Comparison of ENCODE assay signal across 8 cellular contexts in the genomic region with DNA sequence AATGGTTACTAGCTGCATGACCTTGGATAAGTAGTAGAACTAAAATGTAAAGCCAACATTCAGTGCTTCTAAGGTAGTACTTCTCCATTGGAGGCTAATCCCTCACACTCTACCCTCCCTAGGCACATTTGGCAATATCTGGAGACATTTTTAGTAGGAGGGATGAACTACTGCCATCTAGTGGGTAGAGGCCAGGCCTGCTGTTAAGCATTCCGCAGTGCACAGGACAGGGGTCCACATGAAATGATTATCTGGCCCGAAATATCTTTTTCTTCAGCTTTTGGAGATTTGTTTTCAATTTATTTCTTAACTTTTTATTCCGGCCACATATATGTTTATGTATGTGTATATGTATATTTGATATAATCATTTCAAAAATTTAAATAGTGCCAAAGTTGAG. TPM values are rescaled to one million over a fixed set of nuclear protein-coding genes. Genes with fewer than 3 reads are reported as not detected.
DNase-seq lines count a peak whose midpoint lies in the region; ATAC-seq and TF ChIP-seq lines count a peak whose summit lies in the region.
"Had no signal": no experiment of that assay in that cellular context is flagged by ENCODE, and none has a peak within 500 bp of the region (broad histone marks: within the 10 kb centered on the region; RNA-seq: fewer than 3 reads in every experiment).

No MANE protein-coding gene starts in this region.

- in situ Hi-C loops in astrocyte of the cerebellum (cut with HindIII; ENCODE audit: low sequenced_read_pairs): no loop called here

- no peak overlapping the region for H3K4me3 ChIP-seq in astrocyte of the cerebellum (ENCODE audit: low read depth, low read length)

- TF ChIP-seq CTCF in astrocyte of the cerebellum (IDR thresholded peaks at IDR 0.05; ENCODE audit: low read depth, low read length, missing control alignments): peak; percentile 70

- peak; percentile 18 for DNase-seq in LHCN-M2 (ENCODE audit: low read depth)
- DNase-seq in astrocyte of the cerebellum (ENCODE audit: low read depth): no peak
- DNase-seq in medulla oblongata (ENCODE audit: extremely low spot score): peak; percentile 54
- no peak for DNase-seq in NCI-H510A treated with DMSO at 0.1 percent for 48 hours (lab: John Stamatoyannopoulos, UW)
- DNase-seq in activated CD4-positive, CD25-positive, alpha-beta regulatory T cell treated with anti-CD3 and anti-CD28 coated beads, Interleukin-2, amount 50 U/mL, for 72 hours: no peak
- DNase-seq: naive B cell had no signal

- ATAC-seq in GM18868 (IDR thresholded peaks at IDR 0.05; ENCODE audit: unreplicated experiment) (peak; percentile 74), HG02588 (IDR thresholded peaks at IDR 0.05; ENCODE audit: unreplicated experiment) (no peak)

RNA-seq across cellular contexts. Expression of a gene that starts 36.0 kb away (rescaled TPM):
- not detected in 2 replicates for total RNA-seq in LHCN-M2 (2014; rRNA removed)
- polyA plus RNA-seq in LHCN-M2 (2012): 0.52 TPM

Comparison
In these comparisons a context has a peak if more than half of its experiments do, and no peak if none do; other contexts are left out.
1. DNase-seq: peak in LHCN-M2 (single experiment) and medulla oblongata (single experiment); none in astrocyte of the cerebellum (single experiment), NCI-H510A treated with DMSO at 0.1 percent for 48 hours (single experiment) and activated CD4-positive, CD25-positive, alpha-beta regulatory T cell treated with anti-CD3 and anti-CD28 coated beads, Interleukin-2, amount 50 U/mL, for 72 hours (single experiment).